8 cellular contexts compared by ENCODE assay signal in the genomic region with DNA sequence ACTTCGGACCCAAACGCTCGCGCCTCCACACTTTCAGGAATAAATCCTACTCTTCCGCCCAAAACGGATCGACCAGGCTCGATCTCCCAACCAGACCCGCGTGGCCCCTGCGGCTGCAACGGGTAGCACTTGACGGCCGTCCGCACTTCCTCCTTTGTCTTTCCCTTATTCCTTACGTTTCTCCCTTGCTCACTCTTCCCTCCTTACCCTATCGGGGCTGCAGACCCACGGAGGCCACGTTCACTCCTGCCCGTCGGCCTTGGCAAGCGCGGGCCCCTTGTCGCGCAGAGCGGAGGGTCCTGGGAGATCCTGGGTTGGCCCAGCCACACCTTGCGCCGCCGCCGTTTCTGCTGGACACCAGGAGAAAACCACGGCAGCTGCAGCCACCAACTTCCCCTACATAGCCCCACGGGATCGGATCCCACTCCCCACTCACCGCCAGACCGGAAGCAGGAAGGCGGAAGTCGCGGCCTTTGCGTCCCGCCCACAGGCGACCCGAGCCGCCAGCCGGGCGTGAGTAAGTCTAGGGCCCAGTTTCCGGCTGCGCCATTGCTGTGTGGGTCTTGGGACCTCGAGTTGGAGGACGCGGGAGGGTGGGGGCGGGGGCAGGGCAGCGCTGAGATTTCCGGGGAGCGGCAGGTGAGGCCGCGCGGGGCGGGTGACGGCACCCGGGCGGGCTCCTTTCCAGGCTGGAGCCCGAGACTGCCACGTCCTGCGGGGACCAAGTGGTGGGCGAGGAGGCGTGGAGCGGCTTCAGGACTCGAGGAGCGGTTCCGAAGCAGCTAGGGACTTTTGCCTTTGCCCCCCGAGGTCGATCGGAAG. TPM values are rescaled to one million over a fixed set of nuclear protein-coding genes. Genes with fewer than 3 reads are reported as not detected.
A peak's percentile ranks its signal among the peaks of the same experiment; 100 is the strongest.
DNase-seq lines count a peak whose midpoint lies in the region; ATAC-seq and TF ChIP-seq lines count a peak whose summit lies in the region.

A gene with protein sequence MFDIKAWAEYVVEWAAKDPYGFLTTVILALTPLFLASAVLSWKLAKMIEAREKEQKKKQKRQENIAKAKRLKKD (minus strand): TSS at position 459 of the 822 bp plus-strand sequence. CDS start 2,297 bp downstream, outside the sequence.

- H3K27ac Mint-ChIP-seq in GM23338: peak within 1 kb of the TSS; percentile 95

- H3K9ac ChIP-seq in neural cell (ENCODE audit: low read length): peak within 1 kb of the TSS; percentile 83

- TF ChIP-seq EP300 in neural cell (conservative IDR thresholded peaks at IDR 0.05; ENCODE audit: poor library complexity, severe bottlenecking) (peak; percentile 35), stomach (IDR thresholded peaks at IDR 0.05) (no peak)

- TF ChIP-seq CTCF in GM23338 (conservative IDR thresholded peaks at IDR 0.05; ENCODE audit: low read depth in 2 of 2) (no peak), LNCaP clone FGC (IDR thresholded peaks at IDR 0.05; ENCODE audit: control insufficient read depth, extremely low read depth, insufficient read depth) (no peak), fibroblast of villous mesenchyme (IDR thresholded peaks at IDR 0.05; ENCODE audit: insufficient read depth, low read depth, low read length) (peak; percentile 2), neural cell (IDR thresholded peaks at IDR 0.05; ENCODE audit: poor library complexity, severe bottlenecking) (no peak), stomach (IDR thresholded peaks at IDR 0.05) (peak in 1 of 7 experiments; percentile 6)

- WGBS in stomach, 5 donors: 1% methylated on average over 49 to 73 of the region's 73 CpGs

- peaks cover 57% of the 10 kb centered on the region for H3K79me2 ChIP-seq in GM23338 (replicated peaks; ENCODE audit: insufficient read depth)
- H3K79me2 ChIP-seq in neural cell (replicated peaks; ENCODE audit: insufficient read depth, low read length): peaks cover 47% of the 10 kb centered on the region

- intact Hi-C loops in stomach (cut with DNase I; ENCODE audit: low total_unique reads): no loop called here

- H3K27ac ChIP-seq in GM23338 (ENCODE audit: low read depth) (peak within 1 kb of the TSS; percentile 86; the same call in 1 of the 2 replicates), neural cell (ENCODE audit: low read length) (peak within 1 kb of the TSS; percentile 83), stomach (peak within 1 kb of the TSS; percentile 90 to 95 (median 94))

- H3K9me3 ChIP-seq in neural cell (ENCODE audit: low read length) (no peaks in the 10 kb centered on the region), stomach (no peaks in the 10 kb centered on the region)

- H3K9me3 Mint-ChIP-seq in GM23338: peaks cover 18% of the 10 kb centered on the region; the same call in 2 of the 3 replicates

- peak within 1 kb of the TSS; percentile 93 for H3K4me3 Mint-ChIP-seq in GM23338

- H3F3A ChIP-seq in GM23338 (replicated peaks; ENCODE audit: low read depth): no peaks in the 10 kb centered on the region
- no peaks in the 10 kb centered on the region for H3F3A ChIP-seq in neural cell (ENCODE audit: insufficient read depth, low read length, poor library complexity, severe bottlenecking)

- TF ChIP-seq POLR2A in stomach (IDR thresholded peaks at IDR 0.05): peak in 1 of 4 donors; percentile 57

- peaks cover 2% of the 10 kb centered on the region for H3K27me3 Mint-ChIP-seq in GM23338 (ENCODE audit: insufficient read depth, low read depth, poor library complexity)

- TF ChIP-seq RAD21 in neural cell (conservative IDR thresholded peaks at IDR 0.05): peak; percentile 57

- H3K36me3 Mint-ChIP-seq in GM23338 (ENCODE audit: low read depth): peaks cover 61% of the 10 kb centered on the region

- DNase-seq in Daoy (ENCODE audit: low read depth) (peak; percentile 97), GM23338 (ENCODE audit: low spot score) (peak; percentile 91), LNCaP clone FGC (ENCODE audit: low read depth) (peak; percentile 82), SHP77 treated with DMSO at 0.1 percent for 48 hours (lab: John Stamatoyannopoulos, UW) (peak; percentile 70), activated gamma-delta T cell (lab: John Stamatoyannopoulos, UW) (peak; percentile 55), fibroblast of villous mesenchyme (ENCODE audit: low read depth) (peak; percentile 93), stomach (peak; percentile 89)

- H3K36me3 ChIP-seq in GM23338 (ENCODE audit: insufficient read depth) (peaks cover 25% of the 10 kb centered on the region), neural cell (ENCODE audit: insufficient read depth, low read length) (no peaks in the 10 kb centered on the region), stomach (peaks cover 9 to 21% (median 20%) of the 10 kb centered on the region in 4 donors)

- H3K27me3 ChIP-seq in GM23338 (ENCODE audit: insufficient read depth): no peaks in the 10 kb centered on the region
- no peaks in the 10 kb centered on the region for H3K27me3 ChIP-seq in neural cell (ENCODE audit: insufficient read depth, low read depth, low read length)
- no peaks in the 10 kb centered on the region for H3K27me3 ChIP-seq in stomach

- peak within 1 kb of the TSS; percentile 88 for H3K4me2 ChIP-seq in GM23338
- peak within 1 kb of the TSS; percentile 85 for H3K4me2 ChIP-seq in neural cell (ENCODE audit: low read length)

- H2AFZ ChIP-seq in GM23338 (peak within 1 kb of the TSS; percentile 99), neural cell (ENCODE audit: low read depth, low read length) (peak within 1 kb of the TSS; percentile 97)

- no peaks in the 10 kb centered on the region for H3K9me2 ChIP-seq in GM23338 (ENCODE audit: insufficient read depth)
- H3K9me2 ChIP-seq in neural cell (ENCODE audit: insufficient read depth, low read length): no peaks in the 10 kb centered on the region

- H4K20me1 ChIP-seq in GM23338 (replicated peaks; ENCODE audit: insufficient read depth): peaks cover 10% of the 10 kb centered on the region
- H4K20me1 ChIP-seq in neural cell (ENCODE audit: insufficient read depth): no peaks in the 10 kb centered on the region

- H3K4me1 Mint-ChIP-seq in GM23338: peaks cover 11% of the 10 kb centered on the region

- peaks cover 18% of the 10 kb centered on the region for H3K4me1 ChIP-seq in GM23338 (ENCODE audit: insufficient read depth)
- H3K4me1 ChIP-seq in stomach: peaks cover 18 to 59% (median 41%) of the 10 kb centered on the region in 4 donors

- H3K4me3 ChIP-seq in GM23338: peak within 1 kb of the TSS; percentile 98
- H3K4me3 ChIP-seq in LNCaP clone FGC (ENCODE audit: low read depth, low read length): peak within 1 kb of the TSS; percentile 83
- H3K4me3 ChIP-seq in fibroblast of villous mesenchyme (ENCODE audit: low read depth, low read length): peak within 1 kb of the TSS; percentile 84
- H3K4me3 ChIP-seq in neural cell (ENCODE audit: low read length): peak within 1 kb of the TSS; percentile 82
- H3K4me3 ChIP-seq in stomach: peak within 1 kb of the TSS; percentile 58 to 82 (median 68)

- ATAC-seq in GM23338: peak; percentile 96

TF ChIP-seq in neural cell, 6 proteins besides CTCF, POLR2A, EP300 and RAD21:
- TF ChIP-seq POLR2AphosphoS5 (IDR thresholded peaks at IDR 0.05) (peak; percentile 70), SMC3 (conservative IDR thresholded peaks at IDR 0.05; ENCODE audit: poor library complexity) (peak; percentile 57), EZH2 (IDR thresholded peaks at IDR 0.05; ENCODE audit: borderline replicate concordance, insufficient read depth, low read length, poor library complexity, severe bottlenecking) (no peak), TAF1 (IDR thresholded peaks at IDR 0.05; ENCODE audit: low read depth) (peak; percentile 51), MXI1 (conservative IDR thresholded peaks at IDR 0.05; ENCODE audit: poor library complexity, severe bottlenecking) (peak; percentile 72)
- TF ChIP-seq, protein P1, sequence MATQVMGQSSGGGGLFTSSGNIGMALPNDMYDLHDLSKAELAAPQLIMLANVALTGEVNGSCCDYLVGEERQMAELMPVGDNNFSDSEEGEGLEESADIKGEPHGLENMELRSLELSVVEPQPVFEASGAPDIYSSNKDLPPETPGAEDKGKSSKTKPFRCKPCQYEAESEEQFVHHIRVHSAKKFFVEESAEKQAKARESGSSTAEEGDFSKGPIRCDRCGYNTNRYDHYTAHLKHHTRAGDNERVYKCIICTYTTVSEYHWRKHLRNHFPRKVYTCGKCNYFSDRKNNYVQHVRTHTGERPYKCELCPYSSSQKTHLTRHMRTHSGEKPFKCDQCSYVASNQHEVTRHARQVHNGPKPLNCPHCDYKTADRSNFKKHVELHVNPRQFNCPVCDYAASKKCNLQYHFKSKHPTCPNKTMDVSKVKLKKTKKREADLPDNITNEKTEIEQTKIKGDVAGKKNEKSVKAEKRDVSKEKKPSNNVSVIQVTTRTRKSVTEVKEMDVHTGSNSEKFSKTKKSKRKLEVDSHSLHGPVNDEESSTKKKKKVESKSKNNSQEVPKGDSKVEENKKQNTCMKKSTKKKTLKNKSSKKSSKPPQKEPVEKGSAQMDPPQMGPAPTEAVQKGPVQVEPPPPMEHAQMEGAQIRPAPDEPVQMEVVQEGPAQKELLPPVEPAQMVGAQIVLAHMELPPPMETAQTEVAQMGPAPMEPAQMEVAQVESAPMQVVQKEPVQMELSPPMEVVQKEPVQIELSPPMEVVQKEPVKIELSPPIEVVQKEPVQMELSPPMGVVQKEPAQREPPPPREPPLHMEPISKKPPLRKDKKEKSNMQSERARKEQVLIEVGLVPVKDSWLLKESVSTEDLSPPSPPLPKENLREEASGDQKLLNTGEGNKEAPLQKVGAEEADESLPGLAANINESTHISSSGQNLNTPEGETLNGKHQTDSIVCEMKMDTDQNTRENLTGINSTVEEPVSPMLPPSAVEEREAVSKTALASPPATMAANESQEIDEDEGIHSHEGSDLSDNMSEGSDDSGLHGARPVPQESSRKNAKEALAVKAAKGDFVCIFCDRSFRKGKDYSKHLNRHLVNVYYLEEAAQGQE (IDR thresholded peaks at IDR 0.05; ENCODE audit: borderline replicate concordance): no peak

RNA-seq across cellular contexts. Expression of the gene that starts here (rescaled TPM):
- 69.0 and 94.2 TPM in 2 replicates for total RNA-seq in Daoy (2014; rRNA removed; shearing (Covaris generic))
- 33.4 and 45.7 TPM in 2 replicates for total RNA-seq in GM23338 (2014; rRNA removed; shearing (Covaris generic))
- polyA plus RNA-seq in GM23338 (2016; fragmentation: Nextera tagmentation; extraction: Ambion mirVana) (42.2 and 53.9 TPM in 2 replicates), neural cell (22.8 and 30.1 TPM in 2 replicates), stomach (10 to 100 TPM; 22.2 to 44.3 (median 34.6) TPM)
- total RNA-seq in fibroblast of villous mesenchyme (38.0 and 39.3 TPM in 2 replicates), stomach (10 to 100 TPM; 21.6 to 60.8 (median 25.2) TPM)
- polyA minus RNA-seq in neural cell: 45.0 and 47.5 TPM in 2 replicates

Comparison
In these comparisons a context has a peak if more than half of its experiments do, and no peak if none do; other contexts are left out.
1. Peak in every context shown above with its lines: DNase-seq, ATAC-seq, H3K4me3 ChIP-seq and H3K27ac ChIP-seq.